13 cellular contexts compared by ENCODE assay signal in genomic region chr22:46854125-46854870, GRCh38.
DNase-seq lines count a peak whose midpoint lies in the region; ATAC-seq and TF ChIP-seq lines count a peak whose summit lies in the region.
"Had no signal": no experiment of that assay in that cellular context is flagged by ENCODE, and none has a peak within 500 bp of the region (broad histone marks: within the 10 kb centered on the region; RNA-seq: fewer than 3 reads in every experiment).

No MANE protein-coding gene starts in this region.

- ATAC-seq in activated T-helper 17 cell treated with anti-CD3 and anti-CD28 coated beads, Interleukin-2, amount 50 U/mL, for 72 hours (replicated peaks) = no peak
- ATAC-seq in HG02852 (IDR thresholded peaks at IDR 0.05; ENCODE audit: unreplicated experiment) = no peak
- no peak for ATAC-seq in HG03097 (IDR thresholded peaks at IDR 0.05; ENCODE audit: low FRiP score, unreplicated experiment)
- ATAC-seq: GM12878, T-helper 17 cell had no signal

- H3K4me1 ChIP-seq in H9 (ENCODE audit: insufficient read depth, low read length) = peaks cover 5% of the 10 kb centered on the region; the same call in 1 of the 2 replicates
- H3K4me1 ChIP-seq in trophoblast cell (ENCODE audit: control insufficient read depth in 1 of 2, insufficient read depth in 2 of 2, low read length in 2 of 2) = no peaks in the 10 kb centered on the region

- DNase-seq in H9 (no peak), iris pigment epithelial cell (ENCODE audit: low read depth) (peak; percentile 54), trophoblast cell (peak; percentile 24 to 48), NCI-H1417 treated with DMSO at 0.1 percent for 48 hours (lab: John Stamatoyannopoulos, UW) (no peak), Calu3 (no peak)
- DNase-seq: dorsolateral prefrontal cortex, NCI-H510A treated with DMSO at 0.1 percent for 48 hours, T-helper 17 cell had no signal

- peak overlapping the region; percentile 22 to 60 (median 56); a peak in 6 of 7 replicates for H3K27ac Mint-ChIP-seq in H9
- peak overlapping the region; percentile 18 for H3K27ac Mint-ChIP-seq in activated T-helper 17 cell treated with anti-CD3 and anti-CD28 coated beads, Interleukin-2, amount 50 U/mL, for 72 hours
- no peak overlapping the region for H3K27ac Mint-ChIP-seq in Calu3 (ENCODE audit: unreplicated experiment)

- H2BK15ac ChIP-seq in H9 (ENCODE audit: low read depth, low read length) = no peak overlapping the region

- no peak overlapping the region for H4K5ac ChIP-seq in H9 (ENCODE audit: insufficient read length, low read depth, low read length)

- H3K14ac ChIP-seq in H9 (ENCODE audit: insufficient read depth, low read length) = no peak overlapping the region
- no peak overlapping the region for H3K14ac ChIP-seq in trophoblast cell (ENCODE audit: low read length)

- no peak overlapping the region for H2BK20ac ChIP-seq in H9 (ENCODE audit: low read depth, low read length, poor library complexity, severe bottlenecking)

- H3K79me1 ChIP-seq in H9 (ENCODE audit: insufficient read depth, low read depth, low read length, poor library complexity, severe bottlenecking) (no peaks in the 10 kb centered on the region), trophoblast cell (ENCODE audit: low read length) (no peaks in the 10 kb centered on the region)

- intact Hi-C loops in Calu3 (cut with micrococcal nuclease; ENCODE audit: unreplicated experiment) = no loop called here

- no peak overlapping the region for H3K4me3 Mint-ChIP-seq in H9
- H3K4me3 Mint-ChIP-seq in activated T-helper 17 cell treated with anti-CD3 and anti-CD28 coated beads, Interleukin-2, amount 50 U/mL, for 72 hours = no peak overlapping the region
- no peak overlapping the region for H3K4me3 Mint-ChIP-seq in Calu3 (ENCODE audit: low read depth, unreplicated experiment)
- H3K4me3 Mint-ChIP-seq: T-helper 17 cell had no signal

- H3K9me3 Mint-ChIP-seq in H9 = peaks cover 4 to 10% of the 10 kb centered on the region in 2 experiments
- no peaks in the 10 kb centered on the region for H3K9me3 Mint-ChIP-seq in activated T-helper 17 cell treated with anti-CD3 and anti-CD28 coated beads, Interleukin-2, amount 50 U/mL, for 72 hours
- peaks cover 2% of the 10 kb centered on the region for H3K9me3 Mint-ChIP-seq in Calu3 (ENCODE audit: low read depth, unreplicated experiment)

- no peak overlapping the region for H3K9ac ChIP-seq in H9 (ENCODE audit: extremely low read depth, insufficient read length, low read length)
- H3K9ac ChIP-seq in trophoblast cell (ENCODE audit: low read length) = no peak overlapping the region
- H3K9ac ChIP-seq: KMS-11 had no signal

- H2AK5ac ChIP-seq in H9 (ENCODE audit: insufficient read length, low read length) (no peak overlapping the region), trophoblast cell (ENCODE audit: low read length) (no peak overlapping the region)

- no CpG with 5 or more reads among the region's 18 CpGs for WGBS in H9 (ENCODE audit: extremely low coverage, insufficient read length, low lambda C conversion rate)
- no CpG with 5 or more reads among the region's 18 CpGs for WGBS in trophoblast cell (ENCODE audit: extremely low coverage, insufficient coverage, insufficient read length)

- H2AFZ ChIP-seq in H9 (ENCODE audit: low read length) (no peak overlapping the region), trophoblast cell (ENCODE audit: insufficient read depth, low read length, poor library complexity) (no peak overlapping the region)

- no peaks in the 10 kb centered on the region for H3K36me3 ChIP-seq in trophoblast cell (ENCODE audit: control insufficient read depth in 1 of 2, insufficient read depth in 2 of 2, low read length in 2 of 2)

- no peak overlapping the region for H3K23ac ChIP-seq in H9 (ENCODE audit: insufficient read length, low read depth, low read length)
- no peak overlapping the region for H3K23ac ChIP-seq in trophoblast cell (ENCODE audit: low read length)

- H3K36me3 Mint-ChIP-seq in H9 (ENCODE audit: insufficient read depth in 1 of 3, low read depth in 3 of 3) = peaks cover 9 to 20% (median 18%) of the 10 kb centered on the region in 3 experiments; a peak in 6 of 7 replicates
- H3K36me3 Mint-ChIP-seq in activated T-helper 17 cell treated with anti-CD3 and anti-CD28 coated beads, Interleukin-2, amount 50 U/mL, for 72 hours (ENCODE audit: low read depth) = peaks cover 72% of the 10 kb centered on the region
- H3K36me3 Mint-ChIP-seq in Calu3 (ENCODE audit: insufficient read depth, unreplicated experiment) = peaks cover 13% of the 10 kb centered on the region

- no peaks in the 10 kb centered on the region for H4K20me1 ChIP-seq in H9 (ENCODE audit: control insufficient read depth, insufficient read depth, insufficient read length)

- H3K27ac ChIP-seq in H9 (ENCODE audit: insufficient read length, low read depth, low read length) (no peak overlapping the region), trophoblast cell (ENCODE audit: low read depth, low read length) (no peak overlapping the region)
- H3K27ac ChIP-seq: KMS-11 had no signal

- H3K4me2 ChIP-seq in H9 (ENCODE audit: insufficient read depth, insufficient read length, low read length) (no peak overlapping the region), trophoblast cell (ENCODE audit: low read length) (no peak overlapping the region)
- H3K4me2 ChIP-seq: KMS-11 had no signal

- no peak overlapping the region for H4K8ac ChIP-seq in H9 (replicated peaks; ENCODE audit: insufficient read length, low read depth, low read length)
- no peak overlapping the region for H4K8ac ChIP-seq in trophoblast cell (ENCODE audit: low read depth, low read length)

- H3K4me1 Mint-ChIP-seq in H9 (peaks cover 14 to 22% of the 10 kb centered on the region in 2 experiments), Calu3 (ENCODE audit: low read depth, unreplicated experiment) (no peaks in the 10 kb centered on the region)
- H3K4me1 Mint-ChIP-seq in activated T-helper 17 cell treated with anti-CD3 and anti-CD28 coated beads, Interleukin-2, amount 50 U/mL, for 72 hours = peaks cover 40% of the 10 kb centered on the region

- H3K27me3 Mint-ChIP-seq in H9 (ENCODE audit: low read depth) (no peaks in the 10 kb centered on the region), Calu3 (ENCODE audit: unreplicated experiment) (no peaks in the 10 kb centered on the region)
- no peaks in the 10 kb centered on the region for H3K27me3 Mint-ChIP-seq in activated T-helper 17 cell treated with anti-CD3 and anti-CD28 coated beads, Interleukin-2, amount 50 U/mL, for 72 hours
- H3K27me3 Mint-ChIP-seq: T-helper 17 cell had no signal

- H3K56ac ChIP-seq in H9 (ENCODE audit: insufficient read length, low read depth, low read length) = no peak overlapping the region

- no peak overlapping the region for H4K91ac ChIP-seq in H9 (ENCODE audit: insufficient read length, low read depth, low read length)
- no peak overlapping the region for H4K91ac ChIP-seq in trophoblast cell (ENCODE audit: low read depth, low read length)

- H3K79me2 ChIP-seq in H9 (ENCODE audit: insufficient read depth, low read length) (no peaks in the 10 kb centered on the region), trophoblast cell (ENCODE audit: control insufficient read depth, insufficient read depth, low read length, poor library complexity) (no peaks in the 10 kb centered on the region)

- H3K9me3 ChIP-seq in H9 (ENCODE audit: control insufficient read depth, low read depth, low read length) = no peaks in the 10 kb centered on the region
- H3K9me3 ChIP-seq in trophoblast cell (ENCODE audit: insufficient read depth, low read depth, low read length) = no peaks in the 10 kb centered on the region

- H3K4ac ChIP-seq in H9 (ENCODE audit: low read depth, low read length) = no peak overlapping the region
- H3K4ac ChIP-seq in trophoblast cell (ENCODE audit: low read depth, low read length) = no peak overlapping the region

- H3K18ac ChIP-seq in H9 (ENCODE audit: insufficient read length, low read depth, low read length) = no peak overlapping the region
- H3K18ac ChIP-seq in trophoblast cell (ENCODE audit: low read length) = no peak overlapping the region

- no TSS peak for BruUV-seq in Calu3 (replicated peaks; lab: Mats Ljungman, UMichigan)

- CTCF ChIA-PET in Calu3 (lab: Charles Lee) = interaction anchor here (0.6 kb wide), 1 partner anchor 159 kb away, joined by 5 read pairs; no protein-coding TSS in a partner anchor

- no peak for TF ChIP-seq CTCF in H9 (conservative IDR thresholded peaks at IDR 0.05)
- TF ChIP-seq CTCF in Calu3 (IDR thresholded peaks at IDR 0.05; ENCODE audit: unreplicated experiment) = no peak

- no peak overlapping the region for H2BK120ac ChIP-seq in H9 (ENCODE audit: low read depth, low read length, poor library complexity, severe bottlenecking)
- no peak overlapping the region for H2BK120ac ChIP-seq in trophoblast cell (ENCODE audit: insufficient read depth, low read length, poor library complexity)

- no peak overlapping the region for H3T11ph ChIP-seq in H9 (ENCODE audit: low read length)

- H3K4me3 ChIP-seq in trophoblast cell (ENCODE audit: low read depth, low read length) = no peak overlapping the region
- H3K4me3 ChIP-seq: dorsolateral prefrontal cortex, GM12878 had no signal

- no peak overlapping the region for H2BK12ac ChIP-seq in H9 (ENCODE audit: insufficient read length, low read depth, low read length)
- no peak overlapping the region for H2BK12ac ChIP-seq in trophoblast cell (ENCODE audit: low read length)

- H3K27me3 ChIP-seq in H9 (ENCODE audit: insufficient read depth, low read length) (no peaks in the 10 kb centered on the region), trophoblast cell (ENCODE audit: insufficient read depth, low read length) (no peaks in the 10 kb centered on the region)
- H3K27me3 ChIP-seq: dorsolateral prefrontal cortex had no signal

- no peaks in the 10 kb centered on the region for H3K23me2 ChIP-seq in H9 (ENCODE audit: insufficient read length, low read depth, low read length, poor library complexity, severe bottlenecking)

- H4K12ac ChIP-seq in trophoblast cell (ENCODE audit: low read depth, low read length) = no peak overlapping the region

- H2BK5ac ChIP-seq in H9 (ENCODE audit: insufficient read length, low read length) = no peak overlapping the region
- H2BK5ac ChIP-seq in trophoblast cell (ENCODE audit: low read depth, low read length, poor library complexity) = no peak overlapping the region

Comparison
In these comparisons a context has a peak if more than half of its experiments do, and no peak if none do; other contexts are left out.
1. DNase-seq: peak in iris pigment epithelial cell (single experiment) and trophoblast cell (2 of 2); none in H9 (single experiment), NCI-H1417 treated with DMSO at 0.1 percent for 48 hours (single experiment) and Calu3 (single experiment).